19 cellular contexts compared by ENCODE assay signal in genomic region chr5:151707566-151707965, GRCh38. TPM values are rescaled to one million over a fixed set of nuclear protein-coding genes. Genes with fewer than 3 reads are reported as not detected.
DNase-seq lines count a peak whose midpoint lies in the region; ATAC-seq, FAIRE-seq and TF ChIP-seq lines count a peak whose summit lies in the region.
"Had no signal": no experiment of that assay in that cellular context is flagged by ENCODE, and none has a peak within 500 bp of the region (broad histone marks: within the 10 kb centered on the region; RNA-seq: fewer than 3 reads in every experiment).

No MANE protein-coding gene starts in this region.

- BruUV-seq in K562 (replicated peaks; lab: Mats Ljungman, UMichigan) = no TSS peak

- H3K27me3 ChIP-seq in K562 (ENCODE audit: control insufficient read depth in 2 of 2, insufficient read depth in 2 of 2, low read length in 2 of 2) (no peaks in the 10 kb centered on the region), lower lobe of right lung (ENCODE audit: low read depth) (no peaks in the 10 kb centered on the region), transverse colon (no peaks in the 10 kb centered on the region)

- CTCF ChIA-PET in K562 (lab: Yijun Ruan, JAX; ENCODE audit: low intra/inter-chr PET ratio) = no interaction called here

- H3K36me3 ChIP-seq in K562 (ENCODE audit: control insufficient read depth, insufficient read depth, low read length) (no peaks in the 10 kb centered on the region), lower lobe of right lung (no peaks in the 10 kb centered on the region), transverse colon (no peaks in the 10 kb centered on the region)

- no peak for ATAC-seq in K562
- peak in 1 of 2 donors; percentile 38 for ATAC-seq in lower lobe of right lung
- ATAC-seq in activated T-helper 17 cell treated with anti-CD3 and anti-CD28 coated beads, Interleukin-2, amount 50 U/mL, for 72 hours (replicated peaks) = no peak
- no peak for ATAC-seq in GM21786 (IDR thresholded peaks at IDR 0.05; ENCODE audit: unreplicated experiment)

- no peaks in the 10 kb centered on the region for H3K36me3 Mint-ChIP-seq in activated T-helper 17 cell treated with anti-CD3 and anti-CD28 coated beads, Interleukin-2, amount 50 U/mL, for 72 hours (ENCODE audit: low read depth)
- H3K36me3 Mint-ChIP-seq: immature natural killer cell, memory B cell had no signal

- peak overlapping the region; percentile 42 for H2AFZ ChIP-seq in K562 (ENCODE audit: low read depth, low read length)

- H3K9me3 ChIP-seq in K562 (replicated peaks; ENCODE audit: control insufficient read depth, insufficient read depth, low read depth, low read length) (no peaks in the 10 kb centered on the region), lower lobe of right lung (no peaks in the 10 kb centered on the region), transverse colon (no peaks in the 10 kb centered on the region)

- H3K9ac ChIP-seq in K562 (ENCODE audit: insufficient read depth in 1 of 2, low read depth in 2 of 2, low read length in 2 of 2) = no peak overlapping the region

- H3K4me3 ChIP-seq in K562 = no peak overlapping the region
- no peak overlapping the region for H3K4me3 ChIP-seq in lower lobe of right lung
- H3K4me3 ChIP-seq in transverse colon = no peak overlapping the region

- TF ChIP-seq RAD21 in K562 (CRISPR knock-in tag; conservative IDR thresholded peaks at IDR 0.05 in 1 of 2, IDR thresholded peaks at IDR 0.05 in 1 of 2) = no peak

- POLR2A ChIA-PET in K562 (lab: Yijun Ruan, JAX) = interaction anchor here (0.7 kb wide), 1 partner anchor 110 kb away, joined by 3 read pairs; no protein-coding TSS in a partner anchor

- H3K4me1 ChIP-seq in K562 (replicated peaks in 1 of 2; ENCODE audit: control insufficient read depth in 2 of 2, insufficient read depth in 2 of 2, low read length in 2 of 2) = no peaks in the 10 kb centered on the region; a peak in 2 of 5 replicates
- H3K4me1 ChIP-seq in lower lobe of right lung = peaks cover 8% of the 10 kb centered on the region
- H3K4me1 ChIP-seq in transverse colon = peaks cover 0 to 16% (median 3%) of the 10 kb centered on the region in 4 donors

- peaks cover 9% of the 10 kb centered on the region for H3K27me3 Mint-ChIP-seq in activated T-helper 17 cell treated with anti-CD3 and anti-CD28 coated beads, Interleukin-2, amount 50 U/mL, for 72 hours
- H3K27me3 Mint-ChIP-seq: progenitor cell of endocrine pancreas had no signal

- H3K4me1 Mint-ChIP-seq in activated T-helper 17 cell treated with anti-CD3 and anti-CD28 coated beads, Interleukin-2, amount 50 U/mL, for 72 hours = no peaks in the 10 kb centered on the region
- H3K4me1 Mint-ChIP-seq: immature natural killer cell had no signal

- FAIRE-seq in K562 (lab: Jason Lieb, UNC) = no peak

- H3K9me3 Mint-ChIP-seq in activated T-helper 17 cell treated with anti-CD3 and anti-CD28 coated beads, Interleukin-2, amount 50 U/mL, for 72 hours = no peaks in the 10 kb centered on the region
- H3K9me3 Mint-ChIP-seq: activated naive CD4-positive, alpha-beta T cell treated with anti-CD3 and anti-CD28 coated beads for 36 hours had no signal

- H3K4me3 Mint-ChIP-seq in activated T-helper 17 cell treated with anti-CD3 and anti-CD28 coated beads, Interleukin-2, amount 50 U/mL, for 72 hours = no peak overlapping the region
- H3K4me3 Mint-ChIP-seq: activated naive CD4-positive, alpha-beta T cell treated with anti-CD3 and anti-CD28 coated beads for 36 hours; immature natural killer cell; memory B cell; neural crest cell had no signal

- H3K4me2 ChIP-seq in K562 (ENCODE audit: insufficient read depth, low read length) = no peak overlapping the region

- intact Hi-C loops in K562 (cut with micrococcal nuclease) (no loop called here), lower lobe of right lung (cut with DNase I) (no loop called here), transverse colon (cut with DNase I; ENCODE audit: low total_unique reads) (loop anchor here (10.0 kb wide), 1 partner anchor 237 kb away; no protein-coding TSS in a partner anchor)

- H4K20me1 ChIP-seq in K562 (replicated peaks; ENCODE audit: control insufficient read depth, insufficient read depth, low read length) = no peaks in the 10 kb centered on the region

- no peaks in the 10 kb centered on the region for H3K79me2 ChIP-seq in K562 (ENCODE audit: control insufficient read depth, insufficient read depth, low read length)

- H3K27ac ChIP-seq in K562 (ENCODE audit: extremely low read depth, low read depth, low read length) (no peak overlapping the region), lower lobe of right lung (peak overlapping the region; percentile 10), transverse colon (peak overlapping the region; percentile 7 to 47 (median 34))

- TF ChIP-seq EP300 in K562 (IDR thresholded peaks at IDR 0.05; ENCODE audit: low read length) (no peak), transverse colon (IDR thresholded peaks at IDR 0.05; ENCODE audit: low read depth) (no peak)

- in situ Hi-C loops in K562 (cut with MboI) = no loop called here
- in situ Hi-C loops in transverse colon (cut with MboI; ENCODE audit: low pct_ligation_motif_present in 1 of 4, low pct_unique_long_range_greater_than_20kb in 1 of 4, low sequenced_read_pairs in 3 of 4) = no loop called here

- no peaks in the 10 kb centered on the region for H3K9me1 ChIP-seq in K562 (ENCODE audit: control insufficient read depth, insufficient read depth, low read length)

- no peak overlapping the region for H3K27ac Mint-ChIP-seq in activated T-helper 17 cell treated with anti-CD3 and anti-CD28 coated beads, Interleukin-2, amount 50 U/mL, for 72 hours
- H3K27ac Mint-ChIP-seq: activated naive CD4-positive, alpha-beta T cell treated with anti-CD3 and anti-CD28 coated beads for 36 hours; immature natural killer cell; memory B cell; progenitor cell of endocrine pancreas had no signal

- WGBS in K562 (ENCODE audit: insufficient coverage, low coverage, missing lambda C conversion rate) = 4% methylated on average over 2 of the region's 2 CpGs
- 40 to 60% methylated on average over 1 to 2 of the region's 2 CpGs for WGBS in transverse colon (ENCODE audit: low coverage in 1 of 2), 2 donors

- TF ChIP-seq CTCF in K562 (IDR thresholded peaks at IDR 0.05 in 2 of 3, conservative IDR thresholded peaks at IDR 0.05 in 1 of 3; ENCODE audit: insufficient read depth in 2 of 3, low read depth in 1 of 3, low read length in 3 of 3) (no peak), lower lobe of right lung (IDR thresholded peaks at IDR 0.05) (no peak), transverse colon (IDR thresholded peaks at IDR 0.05) (no peak)

- TF ChIP-seq POLR2A in K562 (conservative IDR thresholded peaks at IDR 0.05) = no peak
- TF ChIP-seq POLR2A in transverse colon (IDR thresholded peaks at IDR 0.05) = no peak

- DNase-seq in NCI-H2171 (lab: John Stamatoyannopoulos, UW) (peak; percentile 18), K562 (ENCODE audit: extremely low read depth in 1 of 4, low spot score in 3 of 4) (no peak), lower lobe of right lung (no peak), transverse colon (no peak)
- no peak for DNase-seq in stimulated activated CD4-positive, alpha-beta T cell treated with anti-CD3 and anti-CD28 coated beads, Interleukin-4, amount 100 ng/mL, for 4 hours
- DNase-seq: activated CD4-positive, alpha-beta T cell treated with anti-CD3 and anti-CD28 coated beads, Interleukin-2, amount 50 U/mL, for 48 hours; activated naive CD4-positive, alpha-beta T cell treated with anti-CD3 and anti-CD28 coated beads for 36 hours; aorta; COR-L47; effector CD8-positive, alpha-beta T cell; immature natural killer cell; KG1; NCI-H2029 had no signal

RNA-seq across cellular contexts. Expression of gene SPARC, which starts 20.9 kb away (rescaled TPM):
- total RNA-seq in K562 (2011; cell fraction: chromatin; rRNA removed; ENCODE audit: low replicate concordance) = 2.8 and 4.7 TPM in 2 replicates
- total RNA-seq in K562 (2011; cell fraction: nucleolus; rRNA removed) = 2.7 and 4.2 TPM in 2 replicates
- 5.5 and 7.9 TPM in 2 replicates for total RNA-seq in K562 (2011; cell fraction: nucleoplasm; rRNA removed)
- total RNA-seq in K562 (2014; rRNA removed) (9.4 and 10.5 TPM in 2 replicates), K562 (2014; rRNA removed; fragmentation: Illumina TruSeq; extraction: Trizol) (10.8 and 11.1 TPM in 2 replicates), K562 (2015; rRNA removed; fragmentation: Illumina TruSeq; extraction: Trizol) (9.9 and 10.5 TPM in 2 replicates), K562 (2021) (20.4 and 24.3 TPM in 2 replicates), lower lobe of right lung (904 TPM), transverse colon (100 to 1,000 TPM in 1 of 4 donors, 10 to 100 TPM in 3; 47.9 to 267 (median 85.1) TPM)
- polyA plus RNA-seq in K562 (2011; rRNA removed) (3.0 and 6.1 TPM in 2 replicates), K562 (2014; fragmentation: Illumina TruSeq; extraction: Trizol) (18.5 and 20.2 TPM in 2 replicates), K562 (2014; fragmentation: Nextera tagmentation; extraction: Ambion mirVana) (10 to 100 TPM; 12.2 to 35.6 TPM), K562 (2014; rRNA removed) (10.0 and 14.1 TPM in 2 replicates)
- 3.5 and 10.7 TPM in 2 replicates for polyA plus RNA-seq in K562 (2011; cell fraction: cytosol; rRNA removed)
- 2.4 and 2.6 TPM in 2 replicates for polyA plus RNA-seq in K562 (2011; cell fraction: nucleus; rRNA removed)
- 39.6 and 46.1 TPM in 2 replicates for polyA plus RNA-seq in K562 (2012)
- polyA minus RNA-seq in K562 (2011; rRNA and poly(A)+ RNA removed) = 2.1 and 3.4 TPM in 2 replicates
- polyA minus RNA-seq in K562 (2011; cell fraction: cytosol; rRNA and poly(A)+ RNA removed) = 2.1 TPM in 1 of 2 replicates, not detected in the other
- polyA minus RNA-seq in K562 (2011; cell fraction: nucleus; rRNA and poly(A)+ RNA removed) = 0.56 and 0.81 TPM in 2 replicates
- under 1 TPM in 1 of 2 donors, not detected in 1; 0.26 TPM for total RNA-seq in activated T-helper 17 cell treated with anti-CD3 and anti-CD28 coated beads, Interleukin-2, amount 50 U/mL, for 72 hours
- total RNA-seq: T-helper 2 cell treated with Interferon-gamma antibody and Interleukin-4, amounts not matched to agents 100 ng/mL and 5 ng/mL, for 36 hours had no signal

RNA-seq across cellular contexts. Expression of gene ATOX1, which starts 50.9 kb away (rescaled TPM):
- 31.3 and 35.6 TPM in 2 replicates for total RNA-seq in K562 (2011; cell fraction: chromatin; rRNA removed; ENCODE audit: low replicate concordance)
- 32.5 and 42.5 TPM in 2 replicates for total RNA-seq in K562 (2011; cell fraction: nucleolus; rRNA removed)
- total RNA-seq in K562 (2011; cell fraction: nucleoplasm; rRNA removed) = 43.0 and 57.0 TPM in 2 replicates
- total RNA-seq in K562 (2014; rRNA removed) (66.2 and 70.3 TPM in 2 replicates), K562 (2014; rRNA removed; fragmentation: Illumina TruSeq; extraction: Trizol) (59.8 and 68.2 TPM in 2 replicates), K562 (2015; rRNA removed; fragmentation: Illumina TruSeq; extraction: Trizol) (72.2 and 73.8 TPM in 2 replicates), K562 (2021) (86.2 and 93.0 TPM in 2 replicates), lower lobe of right lung (68.2 TPM), transverse colon (10 to 100 TPM in 2 of 4 donors, 1 to 10 TPM in 2; 5.0 to 81.1 (median 31.7) TPM)
- polyA plus RNA-seq in K562 (2011; rRNA removed) (59.2 and 75.4 TPM in 2 replicates), K562 (2014; fragmentation: Illumina TruSeq; extraction: Trizol) (118 and 156 TPM in 2 replicates), K562 (2014; fragmentation: Nextera tagmentation; extraction: Ambion mirVana) (100 to 1,000 TPM; 303 to 318 TPM), K562 (2014; rRNA removed) (111 and 153 TPM in 2 replicates)
- polyA plus RNA-seq in K562 (2011; cell fraction: cytosol; rRNA removed) = 149 and 236 TPM in 2 replicates
- polyA plus RNA-seq in K562 (2011; cell fraction: nucleus; rRNA removed) = 44.2 and 47.6 TPM in 2 replicates
- 94.6 and 155 TPM in 2 replicates for polyA plus RNA-seq in K562 (2012)
- polyA minus RNA-seq in K562 (2011; rRNA and poly(A)+ RNA removed) = 80.6 and 107 TPM in 2 replicates
- 22.8 and 37.2 TPM in 2 replicates for polyA minus RNA-seq in K562 (2011; cell fraction: cytosol; rRNA and poly(A)+ RNA removed)
- 27.0 and 27.1 TPM in 2 replicates for polyA minus RNA-seq in K562 (2011; cell fraction: nucleus; rRNA and poly(A)+ RNA removed)
- total RNA-seq in activated T-helper 17 cell treated with anti-CD3 and anti-CD28 coated beads, Interleukin-2, amount 50 U/mL, for 72 hours = 10 to 100 TPM; 41.8 to 87.8 TPM
